ENCODE assay signal across 8 cellular contexts in genomic region chr3:48240000-48240710, GRCh38. TPM values are rescaled to one million over a fixed set of nuclear protein-coding genes. Genes with fewer than 3 reads are reported as not detected.
DNase-seq lines count a peak whose midpoint lies in the region; ATAC-seq and TF ChIP-seq lines count a peak whose summit lies in the region.

No MANE protein-coding gene starts in this region.

- H3K27me3 ChIP-seq in effector memory CD4-positive, alpha-beta T cell (replicated peaks; ENCODE audit: control insufficient read depth, insufficient read depth, low read length, poor library complexity, severe bottlenecking) = no peaks in the 10 kb centered on the region
- H3K27me3 ChIP-seq in prostate gland (replicated peaks; ENCODE audit: insufficient read depth) = no peaks in the 10 kb centered on the region

- intact Hi-C loops in prostate gland (cut with DNase I) = no loop called here

- H3K4me3 ChIP-seq in effector memory CD4-positive, alpha-beta T cell (ENCODE audit: insufficient read depth, low read depth, low read length, poor library complexity, severe bottlenecking) = no peak overlapping the region
- no peak overlapping the region for H3K4me3 ChIP-seq in prostate gland

- H3K9me3 ChIP-seq in ES-I3 (ENCODE audit: control insufficient read depth, insufficient read depth, low read length) = no peaks in the 10 kb centered on the region
- H3K9me3 ChIP-seq in effector memory CD4-positive, alpha-beta T cell (ENCODE audit: control insufficient read depth, low read length) = no peaks in the 10 kb centered on the region
- H3K9me3 ChIP-seq in prostate gland = no peaks in the 10 kb centered on the region

- H3K36me3 ChIP-seq in ES-I3 (ENCODE audit: insufficient read depth, low read length) = peaks cover 2% of the 10 kb centered on the region
- no peaks in the 10 kb centered on the region for H3K36me3 ChIP-seq in effector memory CD4-positive, alpha-beta T cell (ENCODE audit: control insufficient read depth, insufficient read depth, low read length)
- no peaks in the 10 kb centered on the region for H3K36me3 ChIP-seq in prostate gland

- peak overlapping the region; percentile 88 for H3K9ac ChIP-seq in ES-I3 (ENCODE audit: low read depth, low read length)

- ATAC-seq in GM18505 (IDR thresholded peaks at IDR 0.05; ENCODE audit: unreplicated experiment) = no peak
- ATAC-seq in HG02763 (IDR thresholded peaks at IDR 0.05; ENCODE audit: unreplicated experiment) = no peak

- TF ChIP-seq POLR2A in prostate gland (IDR thresholded peaks at IDR 0.05) (no peak), GM18505 (IDR thresholded peaks at IDR 0.05; ENCODE audit: borderline replicate concordance, extremely low read depth, insufficient read depth, insufficient read length) (no peak)

- WGBS in prostate gland = 66% methylated on average over 15 of the region's 15 CpGs

- peaks cover 17% of the 10 kb centered on the region for H3K4me1 ChIP-seq in ES-I3 (ENCODE audit: insufficient read depth, low read length)
- peaks cover 7% of the 10 kb centered on the region for H3K4me1 ChIP-seq in effector memory CD4-positive, alpha-beta T cell (ENCODE audit: control insufficient read depth, insufficient read depth, low read length, poor library complexity, severe bottlenecking)
- H3K4me1 ChIP-seq in prostate gland (replicated peaks) = peaks cover 13% of the 10 kb centered on the region

- DNase-seq in NCI-H82 treated with DMSO at 0.1 percent for 48 hours (lab: John Stamatoyannopoulos, UW; ENCODE audit: unreplicated experiment) (peak; percentile 95), prostate gland (ENCODE audit: low spot score) (no peak), RPMI8226 (no peak), GM19238 (ENCODE audit: insufficient read length, low spot score) (no peak)
- no peak for DNase-seq in effector memory CD4-positive, alpha-beta T cell

- no peak for TF ChIP-seq CTCF in prostate gland (IDR thresholded peaks at IDR 0.05)

- peak overlapping the region; percentile 84 for H3K27ac ChIP-seq in effector memory CD4-positive, alpha-beta T cell (ENCODE audit: insufficient read depth, low read length, poor library complexity, severe bottlenecking)
- peak overlapping the region; percentile 72 to 80 for H3K27ac ChIP-seq in prostate gland

RNA-seq across cellular contexts. Expression of gene ZNF589, which starts 0.7 kb away (rescaled TPM):
- total RNA-seq in prostate gland = 10 to 100 TPM; 21.2 to 28.3 TPM

RNA-seq across cellular contexts. Expression of gene CAMP, which starts 16.9 kb away (rescaled TPM):
- total RNA-seq in prostate gland = 1 to 10 TPM in 1 of 2 donors, not detected in 1; 2.4 TPM

RNA-seq across cellular contexts. Expression of gene CDC25A, which starts 51.9 kb away (rescaled TPM):
- total RNA-seq in prostate gland = 10 to 100 TPM in 1 of 2 donors, 1 to 10 TPM in 1; 9.9 to 32.2 TPM
